1 cellular context compared by ENCODE assay signal in the genomic region with DNA sequence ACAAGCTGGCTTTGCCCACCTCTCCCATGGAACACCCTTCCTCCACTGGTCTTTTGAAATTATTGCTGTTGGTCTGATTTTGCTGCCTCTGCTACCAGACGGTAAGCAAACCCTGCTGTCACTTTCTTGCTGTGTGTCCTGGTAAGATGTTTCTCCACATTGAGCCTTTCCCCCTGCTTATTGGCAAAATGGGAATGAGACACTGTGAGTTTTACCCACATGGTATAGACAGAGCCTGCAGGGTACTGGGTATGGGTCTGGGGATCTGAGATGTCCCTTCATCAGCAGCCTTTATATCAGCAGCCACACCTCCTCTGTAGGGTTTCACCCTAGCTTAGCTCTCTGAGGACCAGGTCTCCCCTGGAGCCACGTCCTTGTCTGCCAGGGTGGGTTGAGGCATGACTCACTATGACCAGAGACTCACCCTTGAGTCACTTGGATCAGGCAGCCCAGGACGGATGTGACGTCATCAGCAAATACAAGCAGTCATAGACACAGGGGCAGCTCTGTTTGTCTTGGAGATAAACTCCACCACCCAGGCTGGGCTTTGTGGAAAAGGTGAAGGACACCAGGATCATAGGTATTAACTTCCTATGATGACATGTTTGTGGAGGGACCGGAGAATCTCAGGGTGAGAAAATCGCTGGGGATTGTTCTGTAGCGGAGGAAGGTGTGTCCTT.
TF ChIP-seq lines count a peak whose summit lies in the region.

No MANE protein-coding gene starts in this region.

TF ChIP-seq in HepG2, 621 proteins besides CTCF, POLR2A, EP300 and RAD21 (continued from another document and continues in another):
- TF ChIP-seq, protein P1, sequence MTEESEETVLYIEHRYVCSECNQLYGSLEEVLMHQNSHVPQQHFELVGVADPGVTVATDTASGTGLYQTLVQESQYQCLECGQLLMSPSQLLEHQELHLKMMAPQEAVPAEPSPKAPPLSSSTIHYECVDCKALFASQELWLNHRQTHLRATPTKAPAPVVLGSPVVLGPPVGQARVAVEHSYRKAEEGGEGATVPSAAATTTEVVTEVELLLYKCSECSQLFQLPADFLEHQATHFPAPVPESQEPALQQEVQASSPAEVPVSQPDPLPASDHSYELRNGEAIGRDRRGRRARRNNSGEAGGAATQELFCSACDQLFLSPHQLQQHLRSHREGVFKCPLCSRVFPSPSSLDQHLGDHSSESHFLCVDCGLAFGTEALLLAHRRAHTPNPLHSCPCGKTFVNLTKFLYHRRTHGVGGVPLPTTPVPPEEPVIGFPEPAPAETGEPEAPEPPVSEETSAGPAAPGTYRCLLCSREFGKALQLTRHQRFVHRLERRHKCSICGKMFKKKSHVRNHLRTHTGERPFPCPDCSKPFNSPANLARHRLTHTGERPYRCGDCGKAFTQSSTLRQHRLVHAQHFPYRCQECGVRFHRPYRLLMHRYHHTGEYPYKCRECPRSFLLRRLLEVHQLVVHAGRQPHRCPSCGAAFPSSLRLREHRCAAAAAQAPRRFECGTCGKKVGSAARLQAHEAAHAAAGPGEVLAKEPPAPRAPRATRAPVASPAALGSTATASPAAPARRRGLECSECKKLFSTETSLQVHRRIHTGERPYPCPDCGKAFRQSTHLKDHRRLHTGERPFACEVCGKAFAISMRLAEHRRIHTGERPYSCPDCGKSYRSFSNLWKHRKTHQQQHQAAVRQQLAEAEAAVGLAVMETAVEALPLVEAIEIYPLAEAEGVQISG (CRISPR knock-in tag; IDR thresholded peaks at IDR 0.05): peak; percentile 85
- 0 out of 2 replicates have a peak, but pooled peaks have one; percentile 27 for TF ChIP-seq USF2 (IDR thresholded peaks at IDR 0.05; ENCODE audit: low read depth, low read length)
- TF ChIP-seq USF2 (CRISPR knock-in tag; IDR thresholded peaks at IDR 0.05; ENCODE audit: borderline replicate concordance): no peak
- no peak for TF ChIP-seq DBP (CRISPR knock-in tag; IDR thresholded peaks at IDR 0.05; ENCODE audit: not compliant biosample characterization)
- TF ChIP-seq, protein P2, sequence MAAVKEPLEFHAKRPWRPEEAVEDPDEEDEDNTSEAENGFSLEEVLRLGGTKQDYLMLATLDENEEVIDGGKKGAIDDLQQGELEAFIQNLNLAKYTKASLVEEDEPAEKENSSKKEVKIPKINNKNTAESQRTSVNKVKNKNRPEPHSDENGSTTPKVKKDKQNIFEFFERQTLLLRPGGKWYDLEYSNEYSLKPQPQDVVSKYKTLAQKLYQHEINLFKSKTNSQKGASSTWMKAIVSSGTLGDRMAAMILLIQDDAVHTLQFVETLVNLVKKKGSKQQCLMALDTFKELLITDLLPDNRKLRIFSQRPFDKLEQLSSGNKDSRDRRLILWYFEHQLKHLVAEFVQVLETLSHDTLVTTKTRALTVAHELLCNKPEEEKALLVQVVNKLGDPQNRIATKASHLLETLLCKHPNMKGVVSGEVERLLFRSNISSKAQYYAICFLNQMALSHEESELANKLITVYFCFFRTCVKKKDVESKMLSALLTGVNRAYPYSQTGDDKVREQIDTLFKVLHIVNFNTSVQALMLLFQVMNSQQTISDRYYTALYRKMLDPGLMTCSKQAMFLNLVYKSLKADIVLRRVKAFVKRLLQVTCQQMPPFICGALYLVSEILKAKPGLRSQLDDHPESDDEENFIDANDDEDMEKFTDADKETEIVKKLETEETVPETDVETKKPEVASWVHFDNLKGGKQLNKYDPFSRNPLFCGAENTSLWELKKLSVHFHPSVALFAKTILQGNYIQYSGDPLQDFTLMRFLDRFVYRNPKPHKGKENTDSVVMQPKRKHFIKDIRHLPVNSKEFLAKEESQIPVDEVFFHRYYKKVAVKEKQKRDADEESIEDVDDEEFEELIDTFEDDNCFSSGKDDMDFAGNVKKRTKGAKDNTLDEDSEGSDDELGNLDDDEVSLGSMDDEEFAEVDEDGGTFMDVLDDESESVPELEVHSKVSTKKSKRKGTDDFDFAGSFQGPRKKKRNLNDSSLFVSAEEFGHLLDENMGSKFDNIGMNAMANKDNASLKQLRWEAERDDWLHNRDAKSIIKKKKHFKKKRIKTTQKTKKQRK (IDR thresholded peaks at IDR 0.05; ENCODE audit: low read length): no peak
- TF ChIP-seq XBP1 (CRISPR knock-in tag; IDR thresholded peaks at IDR 0.05): peak; percentile 64; the same call in 1 of the 2 replicates
- peak; percentile 93 for TF ChIP-seq IKZF5 (CRISPR knock-in tag; IDR thresholded peaks at IDR 0.05)
- TF ChIP-seq ZNF468 (CRISPR knock-in tag; IDR thresholded peaks at IDR 0.05): 0 out of 2 replicates have a peak, but pooled peaks have one; percentile 50
- peak; percentile 52; the same call in 1 of the 2 replicates for TF ChIP-seq ZNF317 (CRISPR knock-in tag; IDR thresholded peaks at IDR 0.05)
- TF ChIP-seq ZNF20 (CRISPR knock-in tag; IDR thresholded peaks at IDR 0.05): no peak
- TF ChIP-seq ZNF605 (CRISPR knock-in tag; IDR thresholded peaks at IDR 0.05): peak; percentile 86
- no peak for TF ChIP-seq PCBP1 (IDR thresholded peaks at IDR 0.05; ENCODE audit: borderline replicate concordance, low read depth, low read length)
- TF ChIP-seq KMT2A (CRISPR knock-in tag; IDR thresholded peaks at IDR 0.05): peak; percentile 54; the same call in 1 of the 2 replicates
- TF ChIP-seq ZNF547 (CRISPR knock-in tag; IDR thresholded peaks at IDR 0.05): no peak
- TF ChIP-seq SNAI1 (CRISPR knock-in tag; IDR thresholded peaks at IDR 0.05; ENCODE audit: borderline replicate concordance): no peak
- peak; percentile 87; the same call in 1 of the 2 replicates for TF ChIP-seq FOXK1 (CRISPR knock-in tag; IDR thresholded peaks at IDR 0.05; ENCODE audit: borderline replicate concordance, low read depth)
- TF ChIP-seq FOXA1 (IDR thresholded peaks at IDR 0.05): no peak
- peak; percentile 96 for TF ChIP-seq FOXA1 (CRISPR knock-in tag; IDR thresholded peaks at IDR 0.05)
- TF ChIP-seq HMGXB3 (CRISPR knock-in tag; IDR thresholded peaks at IDR 0.05; ENCODE audit: borderline replicate concordance): no peak
- peak; percentile 87 for TF ChIP-seq ELF3 (CRISPR knock-in tag; IDR thresholded peaks at IDR 0.05)
- peak; percentile 88; the same call in 1 of the 2 replicates for TF ChIP-seq CHD4 (IDR thresholded peaks at IDR 0.05; ENCODE audit: borderline replicate concordance, low read length)
- peak; percentile 74 for TF ChIP-seq SOX13 (IDR thresholded peaks at IDR 0.05)
- TF ChIP-seq SOX13 (CRISPR knock-in tag; conservative IDR thresholded peaks at IDR 0.05 in 1 of 2, IDR thresholded peaks at IDR 0.05 in 1 of 2): peak in 1 of 2 experiments; percentile 95; a peak in 2 of 4 replicates
- TF ChIP-seq SP5 (CRISPR knock-in tag; IDR thresholded peaks at IDR 0.05; ENCODE audit: borderline replicate concordance, low read depth): peak; percentile 87
- TF ChIP-seq ZNF121 (CRISPR knock-in tag; IDR thresholded peaks at IDR 0.05): peak; percentile 17; the same call in 1 of the 2 replicates
- peak; percentile 98 for TF ChIP-seq TBX2 (CRISPR knock-in tag; IDR thresholded peaks at IDR 0.05; ENCODE audit: borderline replicate concordance)
- no peak for TF ChIP-seq ZNF496 (CRISPR knock-in tag; IDR thresholded peaks at IDR 0.05; ENCODE audit: insufficient replicate concordance)
- TF ChIP-seq KAT8 (CRISPR knock-in tag; IDR thresholded peaks at IDR 0.05): peak; percentile 62
- peak; percentile 38; the same call in 1 of the 2 replicates for TF ChIP-seq ZNF572 (CRISPR knock-in tag; IDR thresholded peaks at IDR 0.05)
- TF ChIP-seq ZMYM2 (CRISPR knock-in tag; IDR thresholded peaks at IDR 0.05): peak; percentile 80; the same call in 1 of the 2 replicates
- TF ChIP-seq SMAD3 (CRISPR knock-in tag; IDR thresholded peaks at IDR 0.05): peak; percentile 68
- peak; percentile 50; the same call in 1 of the 2 replicates for TF ChIP-seq ERF (CRISPR knock-in tag; IDR thresholded peaks at IDR 0.05)
- TF ChIP-seq ZBTB3 (CRISPR knock-in tag; IDR thresholded peaks at IDR 0.05; ENCODE audit: borderline replicate concordance, low read depth): peak; percentile 41; the same call in 1 of the 2 replicates
- TF ChIP-seq, protein P3, sequence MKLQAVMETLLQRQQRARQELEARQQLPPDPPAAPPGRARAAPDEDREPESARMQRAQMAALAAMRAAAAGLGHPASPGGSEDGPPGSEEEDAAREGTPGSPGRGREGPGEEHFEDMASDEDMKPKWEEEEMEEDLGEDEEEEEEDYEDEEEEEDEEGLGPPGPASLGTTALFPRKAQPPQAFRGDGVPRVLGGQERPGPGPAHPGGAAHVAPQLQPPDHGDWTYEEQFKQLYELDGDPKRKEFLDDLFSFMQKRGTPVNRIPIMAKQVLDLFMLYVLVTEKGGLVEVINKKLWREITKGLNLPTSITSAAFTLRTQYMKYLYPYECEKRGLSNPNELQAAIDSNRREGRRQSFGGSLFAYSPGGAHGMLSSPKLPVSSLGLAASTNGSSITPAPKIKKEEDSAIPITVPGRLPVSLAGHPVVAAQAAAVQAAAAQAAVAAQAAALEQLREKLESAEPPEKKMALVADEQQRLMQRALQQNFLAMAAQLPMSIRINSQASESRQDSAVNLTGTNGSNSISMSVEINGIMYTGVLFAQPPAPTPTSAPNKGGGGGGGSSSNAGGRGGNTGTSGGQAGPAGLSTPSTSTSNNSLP (IDR thresholded peaks at IDR 0.05; ENCODE audit: low read depth, low read length): peak; percentile 70
- peak; percentile 67; the same call in 1 of the 2 replicates for TF ChIP-seq DRAP1 (CRISPR knock-in tag; IDR thresholded peaks at IDR 0.05)
- peak; percentile 71; the same call in 1 of the 2 replicates for TF ChIP-seq ZFP1 (CRISPR knock-in tag; IDR thresholded peaks at IDR 0.05)
- TF ChIP-seq FOXO4 (CRISPR knock-in tag; conservative IDR thresholded peaks at IDR 0.05): no peak
- TF ChIP-seq LCORL (IDR thresholded peaks at IDR 0.05): no peak
- no peak; the same call in none of the 2 replicates for TF ChIP-seq LCORL (CRISPR knock-in tag; IDR thresholded peaks at IDR 0.05)
- TF ChIP-seq ZNF776 (CRISPR knock-in tag; IDR thresholded peaks at IDR 0.05): no peak
